In genomic region chr2:98923244-98923940, GRCh38 we compare ENCODE assay signal across 1 cellular context.
TF ChIP-seq lines count a peak whose summit lies in the region.

No MANE protein-coding gene starts in this region.

TF ChIP-seq in WTC11, 78 proteins besides CTCF, POLR2A, EP300 and RAD21 (continued from another document):
- TF ChIP-seq PRDM15 (CRISPR knock-in tag; IDR thresholded peaks at IDR 0.05) (no peak), ZNF532 (CRISPR knock-in tag; IDR thresholded peaks at IDR 0.05; ENCODE audit: borderline replicate concordance) (no peak), GRHL2 (CRISPR knock-in tag; IDR thresholded peaks at IDR 0.05; ENCODE audit: insufficient replicate concordance, severe bottlenecking) (no peak)
